Comparison of ENCODE assay signal across 17 cellular contexts in genomic region chr2:217753460-217754200, GRCh38.
DNase-seq lines count a peak whose midpoint lies in the region; FAIRE-seq and TF ChIP-seq lines count a peak whose summit lies in the region.
"Had no signal": no experiment of that assay in that cellular context is flagged by ENCODE, and none has a peak within 500 bp of the region (broad histone marks: within the 10 kb centered on the region; RNA-seq: fewer than 3 reads in every experiment).

No MANE protein-coding gene starts in this region.

- DNase-seq in LHCN-M2 (ENCODE audit: low read depth): peak; percentile 12
- peak; percentile 19 for DNase-seq in astrocyte of the spinal cord (ENCODE audit: low read depth, low spot score)
- DNase-seq in tibial artery: no peak
- no peak for DNase-seq in GM19239 (ENCODE audit: insufficient read length, low spot score)
- DNase-seq in DMS53 (lab: John Stamatoyannopoulos, UW): no peak
- DNase-seq in MCF 10A (ENCODE audit: unreplicated experiment): no peak
- DNase-seq: activated CD4-positive, CD25-positive, alpha-beta regulatory T cell; activated CD8-positive, alpha-beta memory T cell treated with anti-CD3 and anti-CD28 coated beads, Interleukin-2, amount 50 U/mL, for 48 hours; hypothalamus; naive B cell; NCI-H2029 treated with DMSO at 0.1 percent for 48 hours; NCI-H82; retina; T-helper 1 cell had no signal

- intact Hi-C loops in tibial artery (cut with DNase I; ENCODE audit: low total_unique reads): no loop called here
- intact Hi-C loops in MCF 10A (cut with micrococcal nuclease): no loop called here

- no peaks in the 10 kb centered on the region for H3K27me3 ChIP-seq in tibial artery

- H3K4me3 ChIP-seq in astrocyte of the spinal cord (ENCODE audit: low read depth, low read length) (no peak overlapping the region), mesodermal cell (ENCODE audit: extremely low read depth, insufficient read depth, low read length, poor library complexity, severe bottlenecking) (no peak overlapping the region), tibial artery (no peak overlapping the region)
- H3K4me3 ChIP-seq: GM23338 had no signal

- CTCF ChIA-PET in MCF 10A (lab: Yijun Ruan, JAX): no interaction called here

- H3K4me3 Mint-ChIP-seq in MCF 10A (ENCODE audit: unreplicated experiment): no peak overlapping the region
- H3K4me3 Mint-ChIP-seq: CD14-positive monocyte, GM23338, naive B cell had no signal

- TF ChIP-seq CTCF in astrocyte of the spinal cord (IDR thresholded peaks at IDR 0.05; ENCODE audit: low read depth, low read length) (no peak), tibial artery (IDR thresholded peaks at IDR 0.05) (no peak), MCF 10A (IDR thresholded peaks at IDR 0.05; ENCODE audit: unreplicated experiment) (no peak)

- H3K4me1 Mint-ChIP-seq in MCF 10A (ENCODE audit: insufficient read depth, unreplicated experiment): no peaks in the 10 kb centered on the region

- H3K27me3 Mint-ChIP-seq in MCF 10A (ENCODE audit: insufficient read depth, unreplicated experiment): peaks cover 15% of the 10 kb centered on the region

- no peaks in the 10 kb centered on the region for H3K9me3 Mint-ChIP-seq in MCF 10A (ENCODE audit: unreplicated experiment)
- H3K9me3 Mint-ChIP-seq: GM23338 had no signal

- BruUV-seq in MCF 10A (replicated peaks; lab: Mats Ljungman, UMichigan): no TSS peak

- in situ Hi-C loops in astrocyte of the spinal cord (cut with HindIII; ENCODE audit: low sequenced_read_pairs): no loop called here

- peaks cover 4% of the 10 kb centered on the region for H3K4me1 ChIP-seq in mesodermal cell (ENCODE audit: control insufficient read depth, insufficient read depth, low read length, poor library complexity, severe bottlenecking)
- H3K4me1 ChIP-seq in tibial artery: peaks cover 0 to 80% (median 46%) of the 10 kb centered on the region in 4 donors

- H3K36me3 Mint-ChIP-seq in MCF 10A (ENCODE audit: insufficient read depth, unreplicated experiment): no peaks in the 10 kb centered on the region
- H3K36me3 Mint-ChIP-seq: CD14-positive monocyte had no signal

- peak overlapping the region; percentile 72 for H3K27ac ChIP-seq in mesodermal cell (ENCODE audit: low read depth, low read length, severe bottlenecking)
- H3K27ac ChIP-seq in tibial artery: peak overlapping the region; percentile 12 to 61

- no peak for FAIRE-seq in GM19239 (lab: Jason Lieb, UNC)

- POLR2A ChIA-PET in MCF 10A (lab: Yijun Ruan, JAX): no interaction called here

- H3K36me3 ChIP-seq in mesodermal cell (ENCODE audit: control insufficient read depth, insufficient read depth, low read length) (no peaks in the 10 kb centered on the region), tibial artery (peaks cover 0 to 15% (median 12%) of the 10 kb centered on the region in 3 donors)

- WGBS in mesodermal cell (ENCODE audit: insufficient coverage in 2 of 2), 2 experiments: 80 to 84% methylated on average over 6 to 9 of the region's 9 CpGs

- H3K9me3 ChIP-seq in mesodermal cell (ENCODE audit: control insufficient read depth, low read length) (no peaks in the 10 kb centered on the region), tibial artery (no peaks in the 10 kb centered on the region)

- no peak overlapping the region for H3K27ac Mint-ChIP-seq in MCF 10A (ENCODE audit: low read depth, unreplicated experiment)
- H3K27ac Mint-ChIP-seq: CD14-positive monocyte, GM23338, naive B cell had no signal

Comparison
In these comparisons a context has a peak if more than half of its experiments do, and no peak if none do; other contexts are left out.
1. DNase-seq: peak in LHCN-M2 (single experiment) and astrocyte of the spinal cord (single experiment); none in tibial artery (0 of 2), GM19239 (single experiment), DMS53 (single experiment) and MCF 10A (single experiment).